ENCODE assay signal across 8 cellular contexts in genomic region chr20:50794846-50795634, GRCh38. TPM values are rescaled to one million over a fixed set of nuclear protein-coding genes. Genes with fewer than 3 reads are reported as not detected.
DNase-seq lines count a peak whose midpoint lies in the region; ATAC-seq and TF ChIP-seq lines count a peak whose summit lies in the region.

A gene with protein sequence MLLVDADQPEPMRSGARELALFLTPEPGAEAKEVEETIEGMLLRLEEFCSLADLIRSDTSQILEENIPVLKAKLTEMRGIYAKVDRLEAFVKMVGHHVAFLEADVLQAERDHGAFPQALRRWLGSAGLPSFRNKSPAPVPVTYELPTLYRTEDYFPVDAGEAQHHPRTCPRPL (plus strand): TSS chr20:50795061. CDS start chr20:50795084, 23 bp downstream.

- H3K4me3 Mint-ChIP-seq in type B pancreatic cell, result peak within 1 kb of the TSS; percentile 91

- peak within 1 kb of the TSS; percentile 71 to 87 for H3K27ac Mint-ChIP-seq in activated naive CD4-positive, alpha-beta T cell treated with anti-CD3 and anti-CD28 coated beads, Interleukin-2, amount 50 U/mL, for 72 hours
- H3K27ac Mint-ChIP-seq in type B pancreatic cell, result peak within 1 kb of the TSS; percentile 61

- peak; percentile 92 for TF ChIP-seq CTCF in type B pancreatic cell (conservative IDR thresholded peaks at IDR 0.05)

- H3K9me3 Mint-ChIP-seq in activated naive CD4-positive, alpha-beta T cell treated with anti-CD3 and anti-CD28 coated beads, Interleukin-2, amount 50 U/mL, for 72 hours, result no peaks in the 10 kb centered on the region
- no peaks in the 10 kb centered on the region for H3K9me3 Mint-ChIP-seq in type B pancreatic cell

- TF ChIP-seq RAD21 in Ishikawa (IDR thresholded peaks at IDR 0.05; ENCODE audit: low read depth), result peak; percentile 69

- intact Hi-C loops in Right ventricle myocardium superior (cut with DNase I), result loop anchor here (5.0 to 10.0 kb wide), 2 partner anchors 137 to 510 kb away; partner anchors contain the start of gene ADNP
- intact Hi-C loops in posterior cingulate gyrus (cut with DNase I), result loop anchor here (1.0 kb wide), 1 partner anchor 134 kb away; no protein-coding TSS in a partner anchor

- ATAC-seq in GM21576 (IDR thresholded peaks at IDR 0.05; ENCODE audit: unreplicated experiment) (peak; percentile 49), SK-N-SH treated with all-trans-retinoic acid at 6 μM for 48 hours (peak; percentile 81), Right ventricle myocardium superior (ENCODE audit: poor library complexity) (peak; percentile 92)
- peak; percentile 88 to 89 for ATAC-seq in activated naive CD4-positive, alpha-beta T cell treated with anti-CD3 and anti-CD28 coated beads, Interleukin-2, amount 50 U/mL, for 72 hours

- no peaks in the 10 kb centered on the region for H3K36me3 Mint-ChIP-seq in activated naive CD4-positive, alpha-beta T cell treated with anti-CD3 and anti-CD28 coated beads, Interleukin-2, amount 50 U/mL, for 72 hours
- no peaks in the 10 kb centered on the region for H3K36me3 Mint-ChIP-seq in type B pancreatic cell

- no peaks in the 10 kb centered on the region for H3K27me3 Mint-ChIP-seq in type B pancreatic cell

- TF ChIP-seq EP300 in Ishikawa (IDR thresholded peaks at IDR 0.05; ENCODE audit: borderline replicate concordance), result no peak

- H3K4me1 Mint-ChIP-seq in type B pancreatic cell (ENCODE audit: unreplicated experiment), result peaks cover 20% of the 10 kb centered on the region

- DNase-seq in EH (ENCODE audit: low read depth) (peak; percentile 86), Right ventricle myocardium superior (peak; percentile 81), posterior cingulate gyrus (peak; percentile 50 to 96 (median 74)), type B pancreatic cell (ENCODE audit: extremely low spot score, unreplicated experiment) (peak; percentile 90)
- DNase-seq in activated naive CD4-positive, alpha-beta T cell treated with anti-CD3 and anti-CD28 coated beads, Interleukin-2, amount 50 U/mL, for 72 hours (ENCODE audit: low spot score in 2 of 2), result peak; percentile 92

TF ChIP-seq in Ishikawa, 13 proteins besides CTCF, POLR2A, EP300 and RAD21:
- 0 out of 2 replicates have a peak, but pooled peaks have one; percentile 17 for TF ChIP-seq YY1 (IDR thresholded peaks at IDR 0.05; ENCODE audit: low read depth)
- TF ChIP-seq MAX (IDR thresholded peaks at IDR 0.05), result no peak
- no peak for TF ChIP-seq NFIC (IDR thresholded peaks at IDR 0.05)
- no peak for TF ChIP-seq CREB1 (IDR thresholded peaks at IDR 0.05; ENCODE audit: low read depth)
- TF ChIP-seq TEAD4 (IDR thresholded peaks at IDR 0.05), result no peak
- TF ChIP-seq, protein P1, sequence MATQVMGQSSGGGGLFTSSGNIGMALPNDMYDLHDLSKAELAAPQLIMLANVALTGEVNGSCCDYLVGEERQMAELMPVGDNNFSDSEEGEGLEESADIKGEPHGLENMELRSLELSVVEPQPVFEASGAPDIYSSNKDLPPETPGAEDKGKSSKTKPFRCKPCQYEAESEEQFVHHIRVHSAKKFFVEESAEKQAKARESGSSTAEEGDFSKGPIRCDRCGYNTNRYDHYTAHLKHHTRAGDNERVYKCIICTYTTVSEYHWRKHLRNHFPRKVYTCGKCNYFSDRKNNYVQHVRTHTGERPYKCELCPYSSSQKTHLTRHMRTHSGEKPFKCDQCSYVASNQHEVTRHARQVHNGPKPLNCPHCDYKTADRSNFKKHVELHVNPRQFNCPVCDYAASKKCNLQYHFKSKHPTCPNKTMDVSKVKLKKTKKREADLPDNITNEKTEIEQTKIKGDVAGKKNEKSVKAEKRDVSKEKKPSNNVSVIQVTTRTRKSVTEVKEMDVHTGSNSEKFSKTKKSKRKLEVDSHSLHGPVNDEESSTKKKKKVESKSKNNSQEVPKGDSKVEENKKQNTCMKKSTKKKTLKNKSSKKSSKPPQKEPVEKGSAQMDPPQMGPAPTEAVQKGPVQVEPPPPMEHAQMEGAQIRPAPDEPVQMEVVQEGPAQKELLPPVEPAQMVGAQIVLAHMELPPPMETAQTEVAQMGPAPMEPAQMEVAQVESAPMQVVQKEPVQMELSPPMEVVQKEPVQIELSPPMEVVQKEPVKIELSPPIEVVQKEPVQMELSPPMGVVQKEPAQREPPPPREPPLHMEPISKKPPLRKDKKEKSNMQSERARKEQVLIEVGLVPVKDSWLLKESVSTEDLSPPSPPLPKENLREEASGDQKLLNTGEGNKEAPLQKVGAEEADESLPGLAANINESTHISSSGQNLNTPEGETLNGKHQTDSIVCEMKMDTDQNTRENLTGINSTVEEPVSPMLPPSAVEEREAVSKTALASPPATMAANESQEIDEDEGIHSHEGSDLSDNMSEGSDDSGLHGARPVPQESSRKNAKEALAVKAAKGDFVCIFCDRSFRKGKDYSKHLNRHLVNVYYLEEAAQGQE (IDR thresholded peaks at IDR 0.05; ENCODE audit: low read depth), result no peak
- TF ChIP-seq EGR1 (IDR thresholded peaks at IDR 0.05), result peak; percentile 98
- TF ChIP-seq ZBTB7A (IDR thresholded peaks at IDR 0.05; ENCODE audit: low read depth), result peak; percentile 84; the same call in 1 of the 2 replicates
- TF ChIP-seq TAF1 (IDR thresholded peaks at IDR 0.05; ENCODE audit: low read depth), result peak; percentile 28; the same call in 1 of the 2 replicates
- no peak for TF ChIP-seq TCF12 (IDR thresholded peaks at IDR 0.05; ENCODE audit: low read depth)
- TF ChIP-seq CEBPB (IDR thresholded peaks at IDR 0.05), result no peak
- no peak for TF ChIP-seq FOXM1 (IDR thresholded peaks at IDR 0.05; ENCODE audit: borderline replicate concordance, low read depth)

TF ChIP-seq in SK-N-SH treated with all-trans-retinoic acid at 6 μM for 48 hours, 23 proteins besides CTCF, POLR2A, EP300 and RAD21:
- peak; percentile 85 for TF ChIP-seq ZFP3 (CRISPR knock-in tag; IDR thresholded peaks at IDR 0.05)
- TF ChIP-seq, protein P2, sequence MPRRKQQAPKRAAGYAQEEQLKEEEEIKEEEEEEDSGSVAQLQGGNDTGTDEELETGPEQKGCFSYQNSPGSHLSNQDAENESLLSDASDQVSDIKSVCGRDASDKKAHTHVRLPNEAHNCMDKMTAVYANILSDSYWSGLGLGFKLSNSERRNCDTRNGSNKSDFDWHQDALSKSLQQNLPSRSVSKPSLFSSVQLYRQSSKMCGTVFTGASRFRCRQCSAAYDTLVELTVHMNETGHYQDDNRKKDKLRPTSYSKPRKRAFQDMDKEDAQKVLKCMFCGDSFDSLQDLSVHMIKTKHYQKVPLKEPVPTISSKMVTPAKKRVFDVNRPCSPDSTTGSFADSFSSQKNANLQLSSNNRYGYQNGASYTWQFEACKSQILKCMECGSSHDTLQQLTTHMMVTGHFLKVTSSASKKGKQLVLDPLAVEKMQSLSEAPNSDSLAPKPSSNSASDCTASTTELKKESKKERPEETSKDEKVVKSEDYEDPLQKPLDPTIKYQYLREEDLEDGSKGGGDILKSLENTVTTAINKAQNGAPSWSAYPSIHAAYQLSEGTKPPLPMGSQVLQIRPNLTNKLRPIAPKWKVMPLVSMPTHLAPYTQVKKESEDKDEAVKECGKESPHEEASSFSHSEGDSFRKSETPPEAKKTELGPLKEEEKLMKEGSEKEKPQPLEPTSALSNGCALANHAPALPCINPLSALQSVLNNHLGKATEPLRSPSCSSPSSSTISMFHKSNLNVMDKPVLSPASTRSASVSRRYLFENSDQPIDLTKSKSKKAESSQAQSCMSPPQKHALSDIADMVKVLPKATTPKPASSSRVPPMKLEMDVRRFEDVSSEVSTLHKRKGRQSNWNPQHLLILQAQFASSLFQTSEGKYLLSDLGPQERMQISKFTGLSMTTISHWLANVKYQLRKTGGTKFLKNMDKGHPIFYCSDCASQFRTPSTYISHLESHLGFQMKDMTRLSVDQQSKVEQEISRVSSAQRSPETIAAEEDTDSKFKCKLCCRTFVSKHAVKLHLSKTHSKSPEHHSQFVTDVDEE (CRISPR knock-in tag; IDR thresholded peaks at IDR 0.05), result peak; percentile 30; the same call in 1 of the 2 replicates
- TF ChIP-seq PATZ1 (CRISPR knock-in tag; IDR thresholded peaks at IDR 0.05; ENCODE audit: borderline replicate concordance), result no peak
- 0 out of 2 replicates have a peak, but pooled peaks have one; percentile 26 for TF ChIP-seq SNAI2 (CRISPR knock-in tag; IDR thresholded peaks at IDR 0.05)
- TF ChIP-seq ZFP30 (CRISPR knock-in tag; IDR thresholded peaks at IDR 0.05), result no peak
TF ChIP-seq in SK-N-SH treated with all-trans-retinoic acid at 6 μM for 48 hours: peak in this region for 3.

RNA-seq across cellular contexts. Expression of the gene that starts here (rescaled TPM):
- total RNA-seq in activated naive CD4-positive, alpha-beta T cell treated with anti-CD3 and anti-CD28 coated beads, Interleukin-2, amount 50 U/mL, for 72 hours, result 10 to 100 TPM; 12.6 to 19.3 TPM
- total RNA-seq in Right ventricle myocardium superior (2.6 TPM), type B pancreatic cell (ENCODE audit: low replicate concordance) (6.3 and 9.3 TPM in 2 replicates)

Comparison
In these comparisons a context has a peak if more than half of its experiments do, and no peak if none do; other contexts are left out.
1. Peak in every context shown above with its lines: DNase-seq and ATAC-seq.